ENCODE assay signal across 1 cellular context in the genomic region with DNA sequence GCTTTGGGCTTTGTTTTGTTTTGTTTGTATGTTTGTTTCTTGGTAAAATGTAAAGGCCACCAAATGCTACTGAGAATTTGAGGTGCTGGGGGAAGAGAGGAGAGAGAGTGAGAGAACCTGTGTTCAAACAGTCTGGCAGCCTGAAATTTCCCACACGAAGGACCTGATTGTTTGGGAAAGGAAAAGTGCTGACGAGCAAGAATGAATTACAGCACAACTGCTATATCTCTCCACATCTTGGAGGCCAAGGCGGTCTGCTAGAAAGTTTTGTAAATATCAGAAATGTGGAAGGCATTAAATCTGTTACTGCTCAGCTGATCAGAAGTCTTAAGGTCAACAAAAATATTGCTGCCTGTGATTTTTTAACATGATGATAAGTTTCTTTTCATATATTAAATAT.
TF ChIP-seq lines count a peak whose summit lies in the region.

No MANE protein-coding gene starts in this region.

TF ChIP-seq in HepG2, 621 proteins besides CTCF, POLR2A, EP300 and RAD21 (continued from another document):
- TF ChIP-seq, protein P1, sequence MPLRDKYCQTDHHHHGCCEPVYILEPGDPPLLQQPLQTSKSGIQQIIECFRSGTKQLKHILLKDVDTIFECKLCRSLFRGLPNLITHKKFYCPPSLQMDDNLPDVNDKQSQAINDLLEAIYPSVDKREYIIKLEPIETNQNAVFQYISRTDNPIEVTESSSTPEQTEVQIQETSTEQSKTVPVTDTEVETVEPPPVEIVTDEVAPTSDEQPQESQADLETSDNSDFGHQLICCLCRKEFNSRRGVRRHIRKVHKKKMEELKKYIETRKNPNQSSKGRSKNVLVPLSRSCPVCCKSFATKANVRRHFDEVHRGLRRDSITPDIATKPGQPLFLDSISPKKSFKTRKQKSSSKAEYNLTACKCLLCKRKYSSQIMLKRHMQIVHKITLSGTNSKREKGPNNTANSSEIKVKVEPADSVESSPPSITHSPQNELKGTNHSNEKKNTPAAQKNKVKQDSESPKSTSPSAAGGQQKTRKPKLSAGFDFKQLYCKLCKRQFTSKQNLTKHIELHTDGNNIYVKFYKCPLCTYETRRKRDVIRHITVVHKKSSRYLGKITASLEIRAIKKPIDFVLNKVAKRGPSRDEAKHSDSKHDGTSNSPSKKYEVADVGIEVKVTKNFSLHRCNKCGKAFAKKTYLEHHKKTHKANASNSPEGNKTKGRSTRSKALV (CRISPR knock-in tag; IDR thresholded peaks at IDR 0.05): no peak
- TF ChIP-seq, protein P2, sequence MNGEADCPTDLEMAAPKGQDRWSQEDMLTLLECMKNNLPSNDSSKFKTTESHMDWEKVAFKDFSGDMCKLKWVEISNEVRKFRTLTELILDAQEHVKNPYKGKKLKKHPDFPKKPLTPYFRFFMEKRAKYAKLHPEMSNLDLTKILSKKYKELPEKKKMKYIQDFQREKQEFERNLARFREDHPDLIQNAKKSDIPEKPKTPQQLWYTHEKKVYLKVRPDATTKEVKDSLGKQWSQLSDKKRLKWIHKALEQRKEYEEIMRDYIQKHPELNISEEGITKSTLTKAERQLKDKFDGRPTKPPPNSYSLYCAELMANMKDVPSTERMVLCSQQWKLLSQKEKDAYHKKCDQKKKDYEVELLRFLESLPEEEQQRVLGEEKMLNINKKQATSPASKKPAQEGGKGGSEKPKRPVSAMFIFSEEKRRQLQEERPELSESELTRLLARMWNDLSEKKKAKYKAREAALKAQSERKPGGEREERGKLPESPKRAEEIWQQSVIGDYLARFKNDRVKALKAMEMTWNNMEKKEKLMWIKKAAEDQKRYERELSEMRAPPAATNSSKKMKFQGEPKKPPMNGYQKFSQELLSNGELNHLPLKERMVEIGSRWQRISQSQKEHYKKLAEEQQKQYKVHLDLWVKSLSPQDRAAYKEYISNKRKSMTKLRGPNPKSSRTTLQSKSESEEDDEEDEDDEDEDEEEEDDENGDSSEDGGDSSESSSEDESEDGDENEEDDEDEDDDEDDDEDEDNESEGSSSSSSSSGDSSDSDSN (CRISPR knock-in tag; IDR thresholded peaks at IDR 0.05): no peak
- no peak for TF ChIP-seq SIN3A (IDR thresholded peaks at IDR 0.05; ENCODE audit: borderline replicate concordance, low read depth, low read length)
- TF ChIP-seq, protein P3, sequence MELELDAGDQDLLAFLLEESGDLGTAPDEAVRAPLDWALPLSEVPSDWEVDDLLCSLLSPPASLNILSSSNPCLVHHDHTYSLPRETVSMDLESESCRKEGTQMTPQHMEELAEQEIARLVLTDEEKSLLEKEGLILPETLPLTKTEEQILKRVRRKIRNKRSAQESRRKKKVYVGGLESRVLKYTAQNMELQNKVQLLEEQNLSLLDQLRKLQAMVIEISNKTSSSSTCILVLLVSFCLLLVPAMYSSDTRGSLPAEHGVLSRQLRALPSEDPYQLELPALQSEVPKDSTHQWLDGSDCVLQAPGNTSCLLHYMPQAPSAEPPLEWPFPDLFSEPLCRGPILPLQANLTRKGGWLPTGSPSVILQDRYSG (CRISPR knock-in tag; IDR thresholded peaks at IDR 0.05): no peak
- no peak for TF ChIP-seq ZNF615 (CRISPR knock-in tag; IDR thresholded peaks at IDR 0.05; ENCODE audit: borderline replicate concordance)
- TF ChIP-seq ZMYM4 (CRISPR knock-in tag; IDR thresholded peaks at IDR 0.05): no peak
- TF ChIP-seq, protein P4, sequence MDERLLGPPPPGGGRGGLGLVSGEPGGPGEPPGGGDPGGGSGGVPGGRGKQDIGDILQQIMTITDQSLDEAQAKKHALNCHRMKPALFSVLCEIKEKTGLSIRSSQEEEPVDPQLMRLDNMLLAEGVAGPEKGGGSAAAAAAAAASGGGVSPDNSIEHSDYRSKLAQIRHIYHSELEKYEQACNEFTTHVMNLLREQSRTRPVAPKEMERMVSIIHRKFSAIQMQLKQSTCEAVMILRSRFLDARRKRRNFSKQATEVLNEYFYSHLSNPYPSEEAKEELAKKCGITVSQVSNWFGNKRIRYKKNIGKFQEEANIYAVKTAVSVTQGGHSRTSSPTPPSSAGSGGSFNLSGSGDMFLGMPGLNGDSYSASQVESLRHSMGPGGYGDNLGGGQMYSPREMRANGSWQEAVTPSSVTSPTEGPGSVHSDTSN (CRISPR knock-in tag; IDR thresholded peaks at IDR 0.05): no peak
- TF ChIP-seq ZNF484 (CRISPR knock-in tag; IDR thresholded peaks at IDR 0.05; ENCODE audit: borderline replicate concordance, low read depth): no peak
- peak; percentile 49 to 65 for TF ChIP-seq MAFK (conservative IDR thresholded peaks at IDR 0.05 in 1 of 2, IDR thresholded peaks at IDR 0.05 in 1 of 2; ENCODE audit: low read length in 2 of 2)
- no peak for TF ChIP-seq CREM (IDR thresholded peaks at IDR 0.05)
- TF ChIP-seq CREM (CRISPR knock-in tag; IDR thresholded peaks at IDR 0.05): no peak
- TF ChIP-seq MAFF (IDR thresholded peaks at IDR 0.05; ENCODE audit: low read depth, low read length): peak; percentile 27; the same call in 1 of the 2 replicates
- no peak for TF ChIP-seq FOXO1 (CRISPR knock-in tag; IDR thresholded peaks at IDR 0.05)
